In the genomic region with DNA sequence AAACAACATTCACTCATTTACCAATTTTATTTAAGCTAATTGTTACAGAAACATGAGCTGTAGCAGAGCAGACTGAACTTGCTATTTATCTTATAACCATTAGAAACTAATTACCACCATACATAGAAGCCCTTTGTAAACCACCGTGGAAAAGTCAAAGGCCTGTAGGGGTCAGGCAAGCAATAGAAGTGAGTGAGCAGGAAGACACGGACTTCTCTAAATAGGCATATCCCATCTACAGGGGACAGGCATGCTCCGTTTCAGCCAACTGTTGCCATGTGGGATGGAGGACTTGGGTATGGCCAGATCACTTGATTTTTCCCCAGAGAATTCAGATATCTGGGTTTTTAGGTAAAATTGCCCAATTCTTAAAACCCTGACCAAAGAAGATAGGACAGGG, we compare ENCODE assay signal across 8 cellular contexts. TPM values are rescaled to one million over a fixed set of nuclear protein-coding genes. Genes with fewer than 3 reads are reported as not detected.
DNase-seq lines count a peak whose midpoint lies in the region; ATAC-seq, FAIRE-seq and TF ChIP-seq lines count a peak whose summit lies in the region.

No MANE protein-coding gene starts in this region.

- TF ChIP-seq CTCF in GM10266 (IDR thresholded peaks at IDR 0.05; ENCODE audit: control insufficient read depth, insufficient read depth, low read depth, missing control alignments) = peak; percentile 36
- peak; percentile 49 for TF ChIP-seq CTCF in LNCAP (IDR thresholded peaks at IDR 0.05)
- TF ChIP-seq CTCF in neural crest cell (conservative IDR thresholded peaks at IDR 0.05) = peak; percentile 46

- no peak overlapping the region for H3K4me3 Mint-ChIP-seq in neural crest cell

- H3K4me1 Mint-ChIP-seq in neural crest cell = peaks cover 30% of the 10 kb centered on the region

- DNase-seq in GM10266 (ENCODE audit: extremely low spot score) = no peak
- DNase-seq in cerebellar cortex (ENCODE audit: low spot score) = peak; percentile 17
- peak; percentile 8 for DNase-seq in neural crest cell (ENCODE audit: low read depth, low spot score)
- DNase-seq in HTR-8/SVneo (ENCODE audit: insufficient read length, low spot score) = no peak
- DNase-seq in NCI-H510A (lab: John Stamatoyannopoulos, UW) = no peak
- no peak for DNase-seq in mucosa of gallbladder (ENCODE audit: low spot score)

- no peak overlapping the region for H3K27ac Mint-ChIP-seq in neural crest cell (ENCODE audit: unreplicated experiment)

- peaks cover 10% of the 10 kb centered on the region for H3K36me3 Mint-ChIP-seq in neural crest cell (ENCODE audit: low read depth)

- no peak for FAIRE-seq in HTR-8/SVneo (lab: Jason Lieb, UNC)

- H3K27me3 Mint-ChIP-seq in neural crest cell (ENCODE audit: low read depth) = no peaks in the 10 kb centered on the region

- no peak for ATAC-seq in GM19023 (IDR thresholded peaks at IDR 0.05; ENCODE audit: unreplicated experiment)

- H3K9me3 Mint-ChIP-seq in neural crest cell = no peaks in the 10 kb centered on the region

RNA-seq across cellular contexts. Expression of a gene that starts 44.8 kb away (rescaled TPM):
- total RNA-seq in neural crest cell = 58.6 and 63.1 TPM in 2 replicates
- total RNA-seq in mucosa of gallbladder = 59.8 TPM

Comparison
In these comparisons a context has a peak if more than half of its experiments do, and no peak if none do; other contexts are left out.
1. DNase-seq: peak in cerebellar cortex (single experiment) and neural crest cell (single experiment); none in GM10266 (single experiment), HTR-8/SVneo (single experiment), NCI-H510A (single experiment) and mucosa of gallbladder (single experiment).
2. Peak in every context shown above with its lines, with median percentiles within 50 percentile points of each other: CTCF ChIP-seq.